8 cellular contexts compared by ENCODE assay signal in genomic region chr5:150589791-150590601, GRCh38. TPM values are rescaled to one million over a fixed set of nuclear protein-coding genes. Genes with fewer than 3 reads are reported as not detected.
A peak's percentile ranks its signal among the peaks of the same experiment; 100 is the strongest.
DNase-seq lines count a peak whose midpoint lies in the region; TF ChIP-seq lines count a peak whose summit lies in the region.

No MANE protein-coding gene starts in this region.

- peaks cover 39 to 54% of the 10 kb centered on the region in 2 experiments for H3K4me1 ChIP-seq in trophoblast cell (ENCODE audit: control insufficient read depth in 1 of 2, insufficient read depth in 2 of 2, low read length in 2 of 2)

- no peak overlapping the region for H3K4me3 ChIP-seq in GM12864 (ENCODE audit: low read depth, low read length)
- no peak overlapping the region for H3K4me3 ChIP-seq in fibroblast of mammary gland (ENCODE audit: control insufficient read depth, low read depth, low read length)
- no peak overlapping the region for H3K4me3 ChIP-seq in trophoblast cell (ENCODE audit: low read depth, low read length)

- peaks cover 15% of the 10 kb centered on the region for H3K79me2 ChIP-seq in trophoblast cell (ENCODE audit: control insufficient read depth, insufficient read depth, low read length, poor library complexity)

- TF ChIP-seq CTCF in GM12864 (IDR thresholded peaks at IDR 0.05; ENCODE audit: low read depth, low read length, missing control alignments): peak; percentile 19
- peak; percentile 67 for TF ChIP-seq CTCF in fibroblast of mammary gland (conservative IDR thresholded peaks at IDR 0.05; ENCODE audit: control insufficient read depth, insufficient read depth, low read depth, low read length)

- no peaks in the 10 kb centered on the region for H3K27me3 ChIP-seq in trophoblast cell (ENCODE audit: insufficient read depth, low read length)

- peak overlapping the region; percentile 100 for H4K91ac ChIP-seq in trophoblast cell (ENCODE audit: low read depth, low read length)

- peak overlapping the region; percentile 99 for H2BK5ac ChIP-seq in trophoblast cell (ENCODE audit: low read depth, low read length, poor library complexity)

- no peak overlapping the region for H2AFZ ChIP-seq in trophoblast cell (ENCODE audit: insufficient read depth, low read length, poor library complexity)

- DNase-seq in GM12864 (ENCODE audit: low read depth) (no peak), HT-29 (ENCODE audit: low spot score) (peak; percentile 42), fibroblast of mammary gland (ENCODE audit: low read depth) (peak; percentile 59), trophoblast cell (peak in 1 of 2 donors; percentile 12), OCI-M2 (lab: John Stamatoyannopoulos, UW; ENCODE audit: unreplicated experiment) (no peak), H4 (ENCODE audit: low spot score) (no peak), epidermal melanocyte (ENCODE audit: insufficient read length, low spot score) (no peak)
- no peak for DNase-seq in stimulated activated CD4-positive, alpha-beta T cell treated with anti-CD3 and anti-CD28 coated beads, Interleukin-2, amount 100 ng/mL, for 24 hours

- peak overlapping the region; percentile 99 for H2BK120ac ChIP-seq in trophoblast cell (ENCODE audit: insufficient read depth, low read length, poor library complexity)

- peak overlapping the region; percentile 87 for H3K4ac ChIP-seq in trophoblast cell (ENCODE audit: low read depth, low read length)

- no peak overlapping the region for H3K23ac ChIP-seq in trophoblast cell (ENCODE audit: low read length)

- H3K18ac ChIP-seq in trophoblast cell (ENCODE audit: low read length): peak overlapping the region; percentile 94

- H2BK12ac ChIP-seq in trophoblast cell (ENCODE audit: low read length): peak overlapping the region; percentile 99

- peaks cover 57% of the 10 kb centered on the region for H3K79me1 ChIP-seq in trophoblast cell (ENCODE audit: low read length)

- H3K9ac ChIP-seq in trophoblast cell (ENCODE audit: low read length): no peak overlapping the region

- H2AK5ac ChIP-seq in trophoblast cell (ENCODE audit: low read length): peak overlapping the region; percentile 98

- H4K8ac ChIP-seq in trophoblast cell (ENCODE audit: low read depth, low read length): peak overlapping the region; percentile 89

- no peak overlapping the region for H3K4me2 ChIP-seq in trophoblast cell (ENCODE audit: low read length)

- peak overlapping the region; percentile 39 for H4K12ac ChIP-seq in trophoblast cell (ENCODE audit: low read depth, low read length)

- H3K27ac ChIP-seq in trophoblast cell (ENCODE audit: low read depth, low read length): peak overlapping the region; percentile 85

- peak overlapping the region; percentile 96 for H3K14ac ChIP-seq in trophoblast cell (ENCODE audit: low read length)

- no peaks in the 10 kb centered on the region for H3K9me3 ChIP-seq in trophoblast cell (ENCODE audit: insufficient read depth, low read depth, low read length)

- no peaks in the 10 kb centered on the region for H3K36me3 ChIP-seq in trophoblast cell (ENCODE audit: control insufficient read depth in 1 of 2, insufficient read depth in 2 of 2, low read length in 2 of 2)

- WGBS in trophoblast cell (ENCODE audit: extremely low coverage, insufficient coverage, insufficient read length): no CpG with 5 or more reads among the region's 12 CpGs

RNA-seq across cellular contexts. Expression of gene SYNPO, which starts 50.5 kb away (rescaled TPM):
- 0.44 and 0.56 TPM in 2 replicates for total RNA-seq in HT-29 (2014; rRNA removed; shearing (Covaris generic))
- polyA plus RNA-seq in trophoblast cell (2013): 52.3 and 58.9 TPM in 2 replicates
- total RNA-seq in H4 (2014; rRNA removed; shearing (Covaris generic)): 4.3 and 7.1 TPM in 2 replicates

Comparison
In these comparisons a context has a peak if more than half of its experiments do, and no peak if none do; other contexts are left out.
1. DNase-seq: peak in HT-29 (single experiment) and fibroblast of mammary gland (single experiment); none in GM12864 (single experiment), stimulated activated CD4-positive, alpha-beta T cell treated with anti-CD3 and anti-CD28 coated beads, Interleukin-2, amount 100 ng/mL, for 24 hours (0 of 2), OCI-M2 (single experiment), H4 (single experiment) and epidermal melanocyte (single experiment).